Comparison of ENCODE assay signal across 1 cellular context in the genomic region with DNA sequence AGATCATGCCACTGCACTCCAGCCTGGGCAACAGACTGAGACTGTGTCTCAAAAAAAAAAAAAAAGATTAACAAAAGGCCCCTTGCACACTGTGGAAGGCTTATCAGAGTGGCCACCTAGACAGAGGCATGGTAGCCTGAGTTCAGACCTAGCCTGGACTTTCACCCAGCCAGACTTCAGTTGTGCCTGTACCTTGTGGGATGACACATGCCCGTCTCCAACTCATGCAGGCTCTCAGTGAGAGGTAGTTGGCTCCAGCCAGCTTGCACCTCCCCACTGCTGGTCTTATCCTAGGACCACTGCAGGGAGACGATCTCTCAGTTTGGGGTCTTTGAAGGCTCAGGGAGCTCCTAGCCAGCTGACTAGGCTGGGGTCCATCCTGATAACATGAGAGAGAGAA.
TF ChIP-seq lines count a peak whose summit lies in the region.

No MANE protein-coding gene starts in this region.

TF ChIP-seq in GM12878, 131 proteins besides CTCF, POLR2A, EP300 and RAD21:
- TF ChIP-seq SREBF2 (IDR thresholded peaks at IDR 0.05; ENCODE audit: low read length): no peak
- no peak for TF ChIP-seq ZNF217 (IDR thresholded peaks at IDR 0.05)
- no peak for TF ChIP-seq MEF2A (IDR thresholded peaks at IDR 0.05; ENCODE audit: insufficient read depth, low read depth, low read length)
- TF ChIP-seq, protein P1, sequence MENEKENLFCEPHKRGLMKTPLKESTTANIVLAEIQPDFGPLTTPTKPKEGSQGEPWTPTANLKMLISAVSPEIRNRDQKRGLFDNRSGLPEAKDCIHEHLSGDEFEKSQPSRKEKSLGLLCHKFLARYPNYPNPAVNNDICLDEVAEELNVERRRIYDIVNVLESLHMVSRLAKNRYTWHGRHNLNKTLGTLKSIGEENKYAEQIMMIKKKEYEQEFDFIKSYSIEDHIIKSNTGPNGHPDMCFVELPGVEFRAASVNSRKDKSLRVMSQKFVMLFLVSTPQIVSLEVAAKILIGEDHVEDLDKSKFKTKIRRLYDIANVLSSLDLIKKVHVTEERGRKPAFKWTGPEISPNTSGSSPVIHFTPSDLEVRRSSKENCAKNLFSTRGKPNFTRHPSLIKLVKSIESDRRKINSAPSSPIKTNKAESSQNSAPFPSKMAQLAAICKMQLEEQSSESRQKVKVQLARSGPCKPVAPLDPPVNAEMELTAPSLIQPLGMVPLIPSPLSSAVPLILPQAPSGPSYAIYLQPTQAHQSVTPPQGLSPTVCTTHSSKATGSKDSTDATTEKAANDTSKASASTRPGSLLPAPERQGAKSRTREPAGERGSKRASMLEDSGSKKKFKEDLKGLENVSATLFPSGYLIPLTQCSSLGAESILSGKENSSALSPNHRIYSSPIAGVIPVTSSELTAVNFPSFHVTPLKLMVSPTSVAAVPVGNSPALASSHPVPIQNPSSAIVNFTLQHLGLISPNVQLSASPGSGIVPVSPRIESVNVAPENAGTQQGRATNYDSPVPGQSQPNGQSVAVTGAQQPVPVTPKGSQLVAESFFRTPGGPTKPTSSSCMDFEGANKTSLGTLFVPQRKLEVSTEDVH (IDR thresholded peaks at IDR 0.05; ENCODE audit: low read depth, partially characterized antibody): no peak
